ENCODE assay signal across 23 cellular contexts in the genomic region with DNA sequence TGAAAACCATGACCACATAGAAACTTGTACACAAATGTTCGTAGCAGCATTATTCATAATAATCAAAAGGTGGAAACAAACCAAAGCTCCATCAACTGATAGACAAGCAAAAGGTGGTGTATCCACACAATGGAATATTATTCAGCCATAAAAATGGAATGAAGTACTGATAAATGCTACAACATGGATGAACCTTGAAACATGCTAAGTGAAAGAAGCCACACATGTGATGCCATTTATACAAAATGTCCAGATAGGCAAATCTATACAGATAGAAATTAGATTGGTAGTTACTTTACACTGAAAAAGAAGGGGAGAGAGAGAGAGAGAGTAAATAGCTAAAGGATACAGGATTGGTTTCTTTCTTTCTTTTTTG.
"Had no signal": no experiment of that assay in that cellular context is flagged by ENCODE, and none has a peak within 500 bp of the region (broad histone marks: within the 10 kb centered on the region; RNA-seq: fewer than 3 reads in every experiment).

No MANE protein-coding gene starts in this region.

- H3K9me3 ChIP-seq: MG63, Peyer's patch, SJSA1 had no signal

- H3K27me3 ChIP-seq: brain microvascular endothelial cell, cardiac muscle cell, MG63, Peyer's patch, SJSA1 had no signal

- H3K4me3 Mint-ChIP-seq: activated CD8-positive, alpha-beta T cell treated with anti-CD3 and anti-CD28 coated beads for 36 hours; activated naive CD4-positive, alpha-beta T cell treated with anti-CD3 and anti-CD28 coated beads for 36 hours; activated naive CD8-positive, alpha-beta T cell treated with anti-CD3 and anti-CD28 coated beads for 36 hours; activated T-helper 1 cell treated with anti-CD3 and anti-CD28 coated beads, Interleukin-12 subunit alpha, Interleukin-12 subunit beta, Interleukin-2, Interleukin-4 antibody, amounts not matched to agents 30 ng/mL and 10 ng/mL and 1 ng/mL, durations not matched to agents 14 hours and 24 hours and 36 hours had no signal

- H3K4me3 ChIP-seq: cardiac muscle cell, MG63, Peyer's patch, SJSA1 had no signal

- ATAC-seq: activated CD4-positive, CD25-positive, alpha-beta regulatory T cell treated with anti-CD3 and anti-CD28 coated beads, Interleukin-2, amount 50 U/mL, for 24 hours; activated CD8-positive, alpha-beta T cell treated with anti-CD3 and anti-CD28 coated beads for 36 hours; SK-N-SH treated with all-trans-retinoic acid at 6 μM for 48 hours had no signal

- DNase-seq: activated CD4-positive, alpha-beta T cell treated with anti-CD3 and anti-CD28 coated beads for 4 hours; activated CD8-positive, alpha-beta memory T cell treated with anti-CD3 and anti-CD28 coated beads, Interleukin-2, amount 50 U/mL, for 4 hours; activated CD8-positive, alpha-beta T cell treated with anti-CD3 and anti-CD28 coated beads for 36 hours; activated effector memory CD4-positive, alpha-beta T cell treated with anti-CD3 and anti-CD28 coated beads, Interleukin-2, amount 50 U/mL, for 16 hours; activated naive CD4-positive, alpha-beta T cell treated with anti-CD3 and anti-CD28 coated beads for 36 hours; activated naive CD8-positive, alpha-beta T cell treated with anti-CD3 and anti-CD28 coated beads for 36 hours; brain microvascular endothelial cell; MG63; MV-4-11; NCI-H1092 treated with DMSO at 0.1 percent for 48 hours; NCI-H1436; NCI-H187; NCI-H2081; NCI-H510A treated with DMSO at 0.1 percent for 48 hours; NCI-H69; Peyer's patch; SHP77; SW 1271 had no signal

- H3K27ac ChIP-seq: cardiac muscle cell, Peyer's patch, SJSA1 had no signal

- H3K27me3 Mint-ChIP-seq: activated CD8-positive, alpha-beta T cell treated with anti-CD3 and anti-CD28 coated beads for 36 hours; activated naive CD8-positive, alpha-beta T cell treated with anti-CD3 and anti-CD28 coated beads for 36 hours had no signal

- H3K36me3 ChIP-seq: brain microvascular endothelial cell, cardiac muscle cell, MG63, Peyer's patch had no signal

- H3K27ac Mint-ChIP-seq: activated CD8-positive, alpha-beta T cell treated with anti-CD3 and anti-CD28 coated beads for 36 hours; activated naive CD4-positive, alpha-beta T cell treated with anti-CD3 and anti-CD28 coated beads for 36 hours; activated naive CD8-positive, alpha-beta T cell treated with anti-CD3 and anti-CD28 coated beads for 36 hours; activated T-helper 1 cell treated with anti-CD3 and anti-CD28 coated beads, Interleukin-12 subunit alpha, Interleukin-12 subunit beta, Interleukin-2, Interleukin-4 antibody, amounts not matched to agents 30 ng/mL and 10 ng/mL and 1 ng/mL, durations not matched to agents 14 hours and 24 hours and 36 hours had no signal

- H3K9me3 Mint-ChIP-seq: activated CD8-positive, alpha-beta T cell treated with anti-CD3 and anti-CD28 coated beads for 36 hours; activated naive CD4-positive, alpha-beta T cell treated with anti-CD3 and anti-CD28 coated beads for 36 hours; activated naive CD8-positive, alpha-beta T cell treated with anti-CD3 and anti-CD28 coated beads for 36 hours; activated T-helper 1 cell treated with anti-CD3 and anti-CD28 coated beads, Interleukin-12 subunit alpha, Interleukin-12 subunit beta, Interleukin-2, Interleukin-4 antibody, amounts not matched to agents 30 ng/mL and 10 ng/mL and 1 ng/mL, durations not matched to agents 14 hours and 24 hours and 36 hours had no signal
